Comparison of ENCODE assay signal across 16 cellular contexts in the genomic region with DNA sequence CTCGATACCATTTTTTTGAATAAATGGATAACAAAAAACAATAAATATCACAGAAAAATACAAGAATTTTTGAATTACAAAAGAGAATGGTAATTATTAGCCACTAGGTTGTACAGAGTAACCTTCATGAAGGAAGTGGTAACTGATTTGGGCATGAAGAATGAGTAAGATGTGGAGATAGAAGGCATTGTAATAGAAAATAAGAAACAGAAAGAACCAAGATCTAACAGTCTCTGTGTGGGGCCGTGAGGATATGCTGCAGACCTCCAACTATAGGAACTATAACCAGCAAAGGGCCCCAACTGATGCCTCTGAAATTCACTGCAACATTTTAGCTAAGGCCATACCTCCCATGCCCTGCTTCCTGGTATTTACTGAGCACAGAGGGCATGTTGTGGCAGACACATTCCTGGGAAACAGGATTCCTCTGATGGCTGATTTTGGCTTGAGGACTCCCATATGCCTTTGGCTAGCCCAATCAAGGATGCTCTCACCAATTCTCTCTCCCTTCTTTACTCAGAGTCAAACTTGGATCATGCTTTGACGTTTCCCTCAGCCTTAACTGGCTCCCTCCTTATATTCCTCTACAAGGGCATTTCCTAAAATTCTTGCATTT.
DNase-seq lines count a peak whose midpoint lies in the region; ATAC-seq, FAIRE-seq and TF ChIP-seq lines count a peak whose summit lies in the region.
"Had no signal": no experiment of that assay in that cellular context is flagged by ENCODE, and none has a peak within 500 bp of the region (broad histone marks: within the 10 kb centered on the region; RNA-seq: fewer than 3 reads in every experiment).

No MANE protein-coding gene starts in this region.

- H3K27me3 Mint-ChIP-seq in CD4-positive, alpha-beta memory T cell = peaks cover 6 to 12% of the 10 kb centered on the region in 2 donors
- H3K27me3 Mint-ChIP-seq: stimulated activated naive CD8-positive, alpha-beta T cell treated with anti-CD3 and anti-CD28 coated beads, Interleukin-15, Interleukin-2, amounts not matched to agents 100 ng/mL and 50 ng/mL, for 24 hours had no signal

- no peak overlapping the region for H3K27ac Mint-ChIP-seq in CD4-positive, alpha-beta memory T cell
- H3K27ac Mint-ChIP-seq: stimulated activated naive CD8-positive, alpha-beta T cell treated with anti-CD3 and anti-CD28 coated beads, Interleukin-15, Interleukin-2, amounts not matched to agents 100 ng/mL and 50 ng/mL, for 24 hours had no signal

- H3K9ac ChIP-seq in Loucy (ENCODE audit: low read depth, low read length, poor library complexity, severe bottlenecking) = no peak overlapping the region
- no peak overlapping the region for H3K9ac ChIP-seq in keratinocyte (ENCODE audit: control insufficient read depth, extremely low read depth, insufficient read depth, low read length)

- no peak for TF ChIP-seq POLR2A in prostate gland (IDR thresholded peaks at IDR 0.05)

- no peaks in the 10 kb centered on the region for H4K20me1 ChIP-seq in Loucy (ENCODE audit: insufficient read depth, low read length, poor library complexity, severe bottlenecking)
- no peaks in the 10 kb centered on the region for H4K20me1 ChIP-seq in keratinocyte (ENCODE audit: control insufficient read depth, extremely low read depth, insufficient read depth, low read length)

- TF ChIP-seq CTCF in Loucy (conservative IDR thresholded peaks at IDR 0.05; ENCODE audit: low read length) (no peak), keratinocyte (optimal IDR thresholded peaks at IDR 0.05 in 1 of 3, IDR thresholded peaks at IDR 0.05 in 1 of 3, conservative IDR thresholded peaks at IDR 0.05 in 1 of 3; ENCODE audit: extremely low read depth in 1 of 3, insufficient read depth in 2 of 3, low read length in 3 of 3) (no peak), prostate gland (IDR thresholded peaks at IDR 0.05) (no peak)

- intact Hi-C loops in prostate gland (cut with DNase I) = no loop called here
- intact Hi-C loops in CD4-positive, alpha-beta memory T cell (cut with micrococcal nuclease) = no loop called here

- 79% methylated on average over 3 of the region's 3 CpGs for WGBS in prostate gland

- H3K9me2 ChIP-seq in Loucy (replicated peaks; ENCODE audit: low read depth, low read length) = no peaks in the 10 kb centered on the region

- peaks cover 0 to 3% (median 0%) of the 10 kb centered on the region in 8 donors for H3K9me3 Mint-ChIP-seq in CD4-positive, alpha-beta memory T cell
- H3K9me3 Mint-ChIP-seq: stimulated activated naive CD8-positive, alpha-beta T cell treated with anti-CD3 and anti-CD28 coated beads, Interleukin-15, Interleukin-2, amounts not matched to agents 100 ng/mL and 50 ng/mL, for 24 hours had no signal

- no peaks in the 10 kb centered on the region for H3K9me1 ChIP-seq in keratinocyte (ENCODE audit: control insufficient read depth, extremely low read depth, insufficient read depth, low read length)

- H3F3A ChIP-seq in Loucy (ENCODE audit: low read depth) = no peaks in the 10 kb centered on the region

- no peaks in the 10 kb centered on the region for H3K9me3 ChIP-seq in Loucy (ENCODE audit: insufficient read depth, low read depth, low read length)
- H3K9me3 ChIP-seq in keratinocyte (ENCODE audit: control insufficient read depth, low read depth, low read length) = no peaks in the 10 kb centered on the region
- H3K9me3 ChIP-seq in prostate gland = no peaks in the 10 kb centered on the region
- H3K9me3 ChIP-seq in CD4-positive, alpha-beta memory T cell (ENCODE audit: control insufficient read depth in 1 of 2, low read length in 2 of 2) = no peaks in the 10 kb centered on the region

- no peaks in the 10 kb centered on the region for H3K79me2 ChIP-seq in Loucy (ENCODE audit: insufficient read depth, low read length)
- no peaks in the 10 kb centered on the region for H3K79me2 ChIP-seq in keratinocyte (ENCODE audit: control insufficient read depth, insufficient read depth, low read length)

- H2AFZ ChIP-seq in Loucy (ENCODE audit: low read length) = peak overlapping the region; percentile 53; the same call in 1 of the 2 replicates
- peak overlapping the region; percentile 37 for H2AFZ ChIP-seq in keratinocyte (ENCODE audit: control insufficient read depth, low read length)

- H3K4me1 Mint-ChIP-seq in CD4-positive, alpha-beta memory T cell = no peaks in the 10 kb centered on the region

- H3K36me3 ChIP-seq in Loucy (ENCODE audit: insufficient read depth, low read length) (no peaks in the 10 kb centered on the region), keratinocyte (ENCODE audit: control insufficient read depth in 2 of 2, extremely low read depth in 1 of 2, insufficient read depth in 2 of 2, low read length in 2 of 2) (no peaks in the 10 kb centered on the region), prostate gland (no peaks in the 10 kb centered on the region)
- H3K36me3 ChIP-seq in CD4-positive, alpha-beta memory T cell (ENCODE audit: insufficient read depth, low read length) = no peaks in the 10 kb centered on the region

- H3K4me1 ChIP-seq in Loucy (ENCODE audit: insufficient read depth, low read length, poor library complexity, severe bottlenecking) = peaks cover 17% of the 10 kb centered on the region
- H3K4me1 ChIP-seq in keratinocyte (ENCODE audit: control insufficient read depth, extremely low read depth, insufficient read depth, low read length) = peaks cover 8% of the 10 kb centered on the region
- no peaks in the 10 kb centered on the region for H3K4me1 ChIP-seq in prostate gland (replicated peaks)
- H3K4me1 ChIP-seq in CD4-positive, alpha-beta memory T cell (ENCODE audit: insufficient read depth, low read length) = no peaks in the 10 kb centered on the region

- no peaks in the 10 kb centered on the region for H3K27me3 ChIP-seq in Loucy (ENCODE audit: insufficient read depth, low read length, poor library complexity, severe bottlenecking)
- H3K27me3 ChIP-seq in keratinocyte (ENCODE audit: control insufficient read depth, extremely low read depth, insufficient read depth, low read length) = no peaks in the 10 kb centered on the region
- H3K27me3 ChIP-seq in prostate gland (replicated peaks; ENCODE audit: insufficient read depth) = no peaks in the 10 kb centered on the region
- H3K27me3 ChIP-seq in CD4-positive, alpha-beta memory T cell (ENCODE audit: insufficient read depth, low read length) = no peaks in the 10 kb centered on the region

- POLR2A ChIA-PET in CD4-positive, alpha-beta memory T cell (lab: Charles Lee; ENCODE audit: partially characterized antibody) = no interaction called here

- no peak overlapping the region for H3K4me3 Mint-ChIP-seq in CD4-positive, alpha-beta memory T cell
- H3K4me3 Mint-ChIP-seq: stimulated activated naive CD8-positive, alpha-beta T cell treated with anti-CD3 and anti-CD28 coated beads, Interleukin-15, Interleukin-2, amounts not matched to agents 100 ng/mL and 50 ng/mL, for 24 hours had no signal

- dilution Hi-C loops in keratinocyte (cut with MboI; ENCODE audit: extremely low pct_ligation_motif_present, low sequenced_read_pairs) = no loop called here

- peak; percentile 76 for FAIRE-seq in keratinocyte (lab: Jason Lieb, UNC)
- FAIRE-seq: urothelium cell line had no signal

- no peaks in the 10 kb centered on the region for H3K36me3 Mint-ChIP-seq in CD4-positive, alpha-beta memory T cell

- CTCF ChIA-PET in CD4-positive, alpha-beta memory T cell (lab: Charles Lee; ENCODE audit: partially characterized antibody) = interaction anchor here (3.2 kb wide), 1 partner anchor 11 kb away, joined by 10 read pairs; no protein-coding TSS in a partner anchor

- no peak overlapping the region for H3K4me3 ChIP-seq in Loucy (ENCODE audit: low read length, poor library complexity, severe bottlenecking)
- H3K4me3 ChIP-seq in keratinocyte (ENCODE audit: control insufficient read depth in 2 of 3, extremely low read depth in 1 of 3, insufficient read depth in 2 of 3, low read depth in 1 of 3, low read length in 3 of 3) = no peak overlapping the region
- no peak overlapping the region for H3K4me3 ChIP-seq in prostate gland
- no peak overlapping the region for H3K4me3 ChIP-seq in CD4-positive, alpha-beta memory T cell (ENCODE audit: low read length in 2 of 2)

- H3K4me2 ChIP-seq in Loucy (ENCODE audit: low read depth, low read length, poor library complexity, severe bottlenecking) (no peak overlapping the region), keratinocyte (ENCODE audit: control insufficient read depth, extremely low read depth, insufficient read depth, low read depth, low read length) (no peak overlapping the region)

- H3K27ac ChIP-seq in keratinocyte (ENCODE audit: control insufficient read depth, insufficient read depth, low read length) (no peak overlapping the region), prostate gland (no peak overlapping the region)
- no peak overlapping the region for H3K27ac ChIP-seq in CD4-positive, alpha-beta memory T cell (ENCODE audit: low read depth, low read length)

- DNase-seq in keratinocyte (ENCODE audit: low read depth, low spot score) = no peak
- no peak for DNase-seq in prostate gland (ENCODE audit: low spot score)
- no peak for DNase-seq in DMS114 treated with DMSO at 0.1 percent for 48 hours (lab: John Stamatoyannopoulos, UW; ENCODE audit: unreplicated experiment)
- no peak for DNase-seq in GOT3 (lab: John Stamatoyannopoulos, UW)
- no peak for DNase-seq in CD4-positive, alpha-beta memory T cell
- DNase-seq: activated naive CD4-positive, alpha-beta T cell treated with Interleukin-2 at 50 U/mL for 16 hours; dermis blood vessel endothelial cell; kidney glomerular epithelial cell; NCI-H524 treated with DMSO at 0.1 percent for 48 hours; posterior cingulate gyrus; T-helper 1 cell had no signal

- ATAC-seq in GM18870 (IDR thresholded peaks at IDR 0.05; ENCODE audit: unreplicated experiment) = peak; percentile 62
- peak; percentile 49 for ATAC-seq in GM21529 (IDR thresholded peaks at IDR 0.05; ENCODE audit: unreplicated experiment)
